Comparison of ENCODE assay signal across 9 cellular contexts in genomic region chr19:10023096-10023495, GRCh38. TPM values are rescaled to one million over a fixed set of nuclear protein-coding genes. Genes with fewer than 3 reads are reported as not detected.
"Had no signal": no experiment of that assay in that cellular context is flagged by ENCODE, and none has a peak within 500 bp of the region (broad histone marks: within the 10 kb centered on the region; RNA-seq: fewer than 3 reads in every experiment).

No MANE protein-coding gene starts in this region.

RNA-seq across cellular contexts. Expression of gene RDH8, which starts 9.8 kb away (rescaled TPM):
- total RNA-seq: OCI-LY7, PC-3, PC-9, Peyer's patch, Right ventricle myocardium inferior, Right ventricle myocardium superior, SJCRH30, SJSA1 had no signal
- polyA plus RNA-seq: SK-N-SH had no signal

RNA-seq across cellular contexts. Expression of gene COL5A3, which starts 12.8 kb away (rescaled TPM):
- total RNA-seq: OCI-LY7, PC-9, SJCRH30 had no signal
